ENCODE assay signal across 20 cellular contexts in genomic region chr10:123795846-123796590, GRCh38.
"Had no signal": no experiment of that assay in that cellular context is flagged by ENCODE, and none has a peak within 500 bp of the region (broad histone marks: within the 10 kb centered on the region; RNA-seq: fewer than 3 reads in every experiment).

No MANE protein-coding gene starts in this region.

- H3K4me1 Mint-ChIP-seq: activated CD4-positive, alpha-beta T cell treated with anti-CD3 and anti-CD28 coated beads, Interleukin-2, amount 10 ng/mL, durations not matched to agents 24 days and 14 days; activated naive CD4-positive, alpha-beta T cell treated with anti-CD3 and anti-CD28 coated beads, Interleukin-2, amount 50 U/mL, for 24 hours; naive B cell had no signal

- H3K4me3 Mint-ChIP-seq: activated CD4-positive, alpha-beta T cell treated with anti-CD3 and anti-CD28 coated beads, Interleukin-2, amount 10 ng/mL, durations not matched to agents 24 days and 14 days; activated CD8-positive, alpha-beta T cell treated with anti-CD3 and anti-CD28 coated beads for 36 hours; activated naive CD4-positive, alpha-beta T cell treated with anti-CD3 and anti-CD28 coated beads, Interleukin-2, amount 50 U/mL, for 24 hours; activated T-helper 1 cell treated with anti-CD3 and anti-CD28 coated beads, Interleukin-12 subunit alpha, Interleukin-12 subunit beta, Interleukin-2, Interleukin-4 antibody, amounts not matched to agents 30 ng/mL and 10 ng/mL and 1 ng/mL, durations not matched to agents 14 hours and 24 hours and 36 hours; brain; dendritic cell treated with granulocyte-macrophage colony-stimulating factor and Interleukin-4, amounts not matched to agents 40 ng/mL and 50 ng/mL, for 4 days; naive B cell had no signal

- H3K27ac Mint-ChIP-seq: activated CD4-positive, alpha-beta T cell treated with anti-CD3 and anti-CD28 coated beads, Interleukin-2, amount 10 ng/mL, durations not matched to agents 24 days and 14 days; activated CD8-positive, alpha-beta T cell treated with anti-CD3 and anti-CD28 coated beads for 36 hours; activated naive CD4-positive, alpha-beta T cell treated with anti-CD3 and anti-CD28 coated beads, Interleukin-2, amount 50 U/mL, for 24 hours; activated T-helper 1 cell treated with anti-CD3 and anti-CD28 coated beads, Interleukin-12 subunit alpha, Interleukin-12 subunit beta, Interleukin-2, Interleukin-4 antibody, amounts not matched to agents 30 ng/mL and 10 ng/mL and 1 ng/mL, durations not matched to agents 14 hours and 24 hours and 36 hours; brain; dendritic cell treated with granulocyte-macrophage colony-stimulating factor and Interleukin-4, amounts not matched to agents 40 ng/mL and 50 ng/mL, for 4 days had no signal

- DNase-seq: activated CD4-positive, alpha-beta T cell treated with anti-CD3 and anti-CD28 coated beads, Interleukin-2, amount 10 ng/mL, durations not matched to agents 24 days and 14 days; activated CD8-positive, alpha-beta T cell treated with anti-CD3 and anti-CD28 coated beads for 36 hours; activated gamma-delta T cell; aorta; effector CD8-positive, alpha-beta T cell; heart right ventricle; left colon; lower lobe of right lung; mesendoderm; mucosa of descending colon; naive B cell; occipital lobe; posterior cingulate gyrus; stimulated activated CD4-positive, alpha-beta T cell treated with anti-CD3 and anti-CD28 coated beads, Interleukin-4, amount 100 ng/mL, for 24 hours; stimulated activated naive CD4-positive, alpha-beta T cell treated with Interleukin-2 at 50 U/mL for 16 hours; upper lobe of right lung had no signal

- H3K27me3 Mint-ChIP-seq: activated naive CD4-positive, alpha-beta T cell treated with anti-CD3 and anti-CD28 coated beads, Interleukin-2, amount 50 U/mL, for 24 hours had no signal

- H3K9me3 Mint-ChIP-seq: activated CD4-positive, alpha-beta T cell treated with anti-CD3 and anti-CD28 coated beads, Interleukin-2, amount 10 ng/mL, durations not matched to agents 24 days and 14 days; activated CD8-positive, alpha-beta T cell treated with anti-CD3 and anti-CD28 coated beads for 36 hours; activated naive CD4-positive, alpha-beta T cell treated with anti-CD3 and anti-CD28 coated beads, Interleukin-2, amount 50 U/mL, for 24 hours; dendritic cell treated with granulocyte-macrophage colony-stimulating factor and Interleukin-4, amounts not matched to agents 40 ng/mL and 50 ng/mL, for 4 days had no signal

- H3K36me3 Mint-ChIP-seq: activated naive CD4-positive, alpha-beta T cell treated with anti-CD3 and anti-CD28 coated beads, Interleukin-2, amount 50 U/mL, for 24 hours; brain; naive B cell had no signal
